In the genomic region with DNA sequence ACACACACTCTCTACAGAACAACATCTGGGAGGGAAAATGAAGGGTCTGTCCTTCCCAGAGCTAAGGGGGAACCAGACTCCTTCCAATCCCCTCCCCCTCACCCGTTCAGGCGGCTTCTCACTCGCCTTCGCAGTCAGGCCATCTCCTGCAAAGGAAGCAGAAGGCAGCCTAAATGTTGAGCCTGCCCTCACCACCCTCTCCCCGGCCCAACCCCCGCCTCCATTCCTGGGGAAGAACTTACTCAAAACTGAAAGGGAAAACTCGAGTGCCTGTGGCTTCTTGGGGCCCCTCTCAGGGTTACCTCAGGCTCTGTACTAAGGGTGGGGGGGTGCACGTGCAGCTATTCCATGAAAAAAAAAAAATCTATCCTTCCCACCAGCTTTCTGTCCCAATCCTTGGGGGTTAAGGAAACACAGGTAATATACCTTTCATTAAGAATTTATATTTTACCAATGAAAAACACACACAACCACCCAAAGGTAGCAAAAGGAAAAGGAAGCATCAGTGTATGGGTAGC, we compare ENCODE assay signal across 13 cellular contexts. TPM values are rescaled to one million over a fixed set of nuclear protein-coding genes. Genes with fewer than 3 reads are reported as not detected.
DNase-seq lines count a peak whose midpoint lies in the region; ATAC-seq and TF ChIP-seq lines count a peak whose summit lies in the region.
"Had no signal": no experiment of that assay in that cellular context is flagged by ENCODE, and none has a peak within 500 bp of the region (broad histone marks: within the 10 kb centered on the region; RNA-seq: fewer than 3 reads in every experiment).

No MANE protein-coding gene starts in this region.

- H3K27ac ChIP-seq in osteoblast (ENCODE audit: low read depth, low read length) = no peak overlapping the region
- peak overlapping the region in 1 of 4 donors; percentile 92 for H3K27ac ChIP-seq in tibial nerve
- H3K27ac ChIP-seq: GM23248 had no signal

- H3K4me3 ChIP-seq in osteoblast (ENCODE audit: insufficient read depth, low read length) (no peak overlapping the region), tibial nerve (no peak overlapping the region)
- H3K4me3 ChIP-seq: GM23248 had no signal

- H3K79me2 ChIP-seq in osteoblast (ENCODE audit: insufficient read depth, low read length) = peaks cover 15% of the 10 kb centered on the region

- no peaks in the 10 kb centered on the region for H3K9me3 ChIP-seq in osteoblast (ENCODE audit: low read depth, low read length)
- no peaks in the 10 kb centered on the region for H3K9me3 ChIP-seq in tibial nerve

- no peak for ATAC-seq in activated naive CD8-positive, alpha-beta T cell treated with anti-CD3 and anti-CD28 coated beads, Interleukin-2, amount 10 ng/mL, durations not matched to agents 7 days and 5 days (ENCODE audit: low read depth)
- ATAC-seq in GM18909 (IDR thresholded peaks at IDR 0.05; ENCODE audit: poor library complexity, unreplicated experiment) = no peak
- ATAC-seq: activated CD4-positive, CD25-positive, alpha-beta regulatory T cell treated with anti-CD3 and anti-CD28 coated beads, Interleukin-2, amount 50 U/mL, for 24 hours had no signal

- H3K27me3 ChIP-seq in osteoblast (ENCODE audit: insufficient read depth, low read length) (no peaks in the 10 kb centered on the region), tibial nerve (no peaks in the 10 kb centered on the region)

- H3K36me3 Mint-ChIP-seq in activated naive CD8-positive, alpha-beta T cell treated with anti-CD3 and anti-CD28 coated beads, Interleukin-2, amount 10 ng/mL, durations not matched to agents 7 days and 5 days = peaks cover 4% of the 10 kb centered on the region

- no peak overlapping the region for H3K4me2 ChIP-seq in osteoblast (ENCODE audit: insufficient read depth, low read length)

- H4K20me1 ChIP-seq in osteoblast (ENCODE audit: insufficient read depth, low read length) = peaks cover 3% of the 10 kb centered on the region

- H3K9me3 Mint-ChIP-seq in activated naive CD8-positive, alpha-beta T cell treated with anti-CD3 and anti-CD28 coated beads, Interleukin-2, amount 10 ng/mL, durations not matched to agents 7 days and 5 days = no peaks in the 10 kb centered on the region
- H3K9me3 Mint-ChIP-seq: memory B cell had no signal

- H3K4me1 ChIP-seq in osteoblast (ENCODE audit: insufficient read depth, low read length) (peaks cover 3% of the 10 kb centered on the region), tibial nerve (peaks cover 0 to 25% (median 8%) of the 10 kb centered on the region in 4 donors)

- peak overlapping the region; percentile 58 for H3K27ac Mint-ChIP-seq in activated naive CD8-positive, alpha-beta T cell treated with anti-CD3 and anti-CD28 coated beads, Interleukin-2, amount 10 ng/mL, durations not matched to agents 7 days and 5 days
- H3K27ac Mint-ChIP-seq: memory B cell had no signal

- WGBS in tibial nerve, 2 donors = 36 to 62% methylated on average over 7 to 8 of the region's 8 CpGs

- H3K4me1 Mint-ChIP-seq in activated naive CD8-positive, alpha-beta T cell treated with anti-CD3 and anti-CD28 coated beads, Interleukin-2, amount 10 ng/mL, durations not matched to agents 7 days and 5 days = peaks cover 18% of the 10 kb centered on the region

- peak overlapping the region; percentile 78 for H3K4me3 Mint-ChIP-seq in activated naive CD8-positive, alpha-beta T cell treated with anti-CD3 and anti-CD28 coated beads, Interleukin-2, amount 10 ng/mL, durations not matched to agents 7 days and 5 days
- H3K4me3 Mint-ChIP-seq: memory B cell had no signal

- no peak for TF ChIP-seq EP300 in tibial nerve (IDR thresholded peaks at IDR 0.05)

- TF ChIP-seq CTCF in osteoblast (IDR thresholded peaks at IDR 0.05; ENCODE audit: extremely low read depth, low read depth, low read length) (no peak), tibial nerve (IDR thresholded peaks at IDR 0.05) (no peak)

- H3K36me3 ChIP-seq in osteoblast (ENCODE audit: insufficient read depth, low read length) (peaks cover 10% of the 10 kb centered on the region), tibial nerve (peaks cover 0 to 41% (median 0%) of the 10 kb centered on the region in 3 donors)

- TF ChIP-seq POLR2A in tibial nerve (IDR thresholded peaks at IDR 0.05) = no peak

- no peak overlapping the region for H2AFZ ChIP-seq in osteoblast (ENCODE audit: low read length)
- H2AFZ ChIP-seq: GM23248 had no signal

- H3K27me3 Mint-ChIP-seq in activated naive CD8-positive, alpha-beta T cell treated with anti-CD3 and anti-CD28 coated beads, Interleukin-2, amount 10 ng/mL, durations not matched to agents 7 days and 5 days = no peaks in the 10 kb centered on the region
- H3K27me3 Mint-ChIP-seq: memory B cell had no signal

- DNase-seq in CD1c-positive myeloid dendritic cell (ENCODE audit: extremely low spot score) (peak; percentile 30), Kasumi-1 (lab: John Stamatoyannopoulos, UW) (peak; percentile 19 to 34), osteoblast (ENCODE audit: insufficient read length, low spot score, missing footprints) (peak; percentile 21), tibial nerve (ENCODE audit: low spot score in 2 of 2) (no peak), NCI-H748 treated with DMSO at 0.1 percent for 48 hours (lab: John Stamatoyannopoulos, UW) (no peak), OCI-M2 (lab: John Stamatoyannopoulos, UW; ENCODE audit: unreplicated experiment) (no peak)
- DNase-seq in activated naive CD8-positive, alpha-beta T cell treated with anti-CD3 and anti-CD28 coated beads, Interleukin-2, amount 10 ng/mL, durations not matched to agents 7 days and 5 days = no peak
- DNase-seq: GM23248, NCI-H1930, RPMI8226 had no signal

- POLR2A ChIA-PET in activated naive CD8-positive, alpha-beta T cell treated with anti-CD3 and anti-CD28 coated beads, Interleukin-2, amount 10 ng/mL, durations not matched to agents 7 days and 5 days (lab: Charles Lee) = interaction anchor here (0.9 to 1.2 kb wide), 2 partner anchors 25 to 55 kb away, joined by 4 to 7 read pairs; no protein-coding TSS in a partner anchor

RNA-seq across cellular contexts. Expression of a gene that starts 2.4 kb away (rescaled TPM):
- total RNA-seq in activated naive CD8-positive, alpha-beta T cell treated with anti-CD3 and anti-CD28 coated beads, Interleukin-2, amount 10 ng/mL, durations not matched to agents 7 days and 5 days = 10 to 100 TPM; 38.9 to 39.3 TPM
- total RNA-seq in osteoblast (15.6 TPM in 2 replicates), tibial nerve (10 to 100 TPM; 13.2 to 21.0 (median 17.4) TPM)

RNA-seq across cellular contexts. Expression of a gene that starts 28.5 kb away (rescaled TPM):
- under 1 TPM in 1 of 2 experiments, not detected in 1; 0.26 TPM for total RNA-seq in activated naive CD8-positive, alpha-beta T cell treated with anti-CD3 and anti-CD28 coated beads, Interleukin-2, amount 10 ng/mL, durations not matched to agents 7 days and 5 days
- total RNA-seq in osteoblast (not detected in 2 replicates), tibial nerve (10 to 100 TPM in 3 of 4 donors, 1 to 10 TPM in 1; 5.1 to 22.5 (median 16.3) TPM)
- total RNA-seq: GM23248 had no signal

RNA-seq across cellular contexts. Expression of a gene that starts 31.9 kb away (rescaled TPM):
- 100 to 1,000 TPM; 438 to 466 TPM for total RNA-seq in activated naive CD8-positive, alpha-beta T cell treated with anti-CD3 and anti-CD28 coated beads, Interleukin-2, amount 10 ng/mL, durations not matched to agents 7 days and 5 days
- total RNA-seq in osteoblast (443 and 478 TPM in 2 replicates), tibial nerve (100 to 1,000 TPM; 180 to 247 (median 218) TPM)

RNA-seq across cellular contexts. Expression of a gene that starts 50.0 kb away (rescaled TPM):
- 1 to 10 TPM; 4.9 to 6.6 TPM for total RNA-seq in activated naive CD8-positive, alpha-beta T cell treated with anti-CD3 and anti-CD28 coated beads, Interleukin-2, amount 10 ng/mL, durations not matched to agents 7 days and 5 days
- 1.1 and 1.5 TPM in 2 replicates for total RNA-seq in osteoblast
- 10 to 100 TPM in 2 of 4 donors, 1 to 10 TPM in 1, under 1 TPM in 1; 0.66 to 20.1 (median 6.2) TPM for total RNA-seq in tibial nerve

Comparison
In these comparisons a context has a peak if more than half of its experiments do, and no peak if none do; other contexts are left out.
1. DNase-seq: peak in CD1c-positive myeloid dendritic cell (single experiment), Kasumi-1 (2 of 2) and osteoblast (single experiment); none in activated naive CD8-positive, alpha-beta T cell treated with anti-CD3 and anti-CD28 coated beads, Interleukin-2, amount 10 ng/mL, durations not matched to agents 7 days and 5 days (single experiment), tibial nerve (0 of 2), NCI-H748 treated with DMSO at 0.1 percent for 48 hours (single experiment) and OCI-M2 (single experiment).